ENCODE assay signal across 17 cellular contexts in the genomic region with DNA sequence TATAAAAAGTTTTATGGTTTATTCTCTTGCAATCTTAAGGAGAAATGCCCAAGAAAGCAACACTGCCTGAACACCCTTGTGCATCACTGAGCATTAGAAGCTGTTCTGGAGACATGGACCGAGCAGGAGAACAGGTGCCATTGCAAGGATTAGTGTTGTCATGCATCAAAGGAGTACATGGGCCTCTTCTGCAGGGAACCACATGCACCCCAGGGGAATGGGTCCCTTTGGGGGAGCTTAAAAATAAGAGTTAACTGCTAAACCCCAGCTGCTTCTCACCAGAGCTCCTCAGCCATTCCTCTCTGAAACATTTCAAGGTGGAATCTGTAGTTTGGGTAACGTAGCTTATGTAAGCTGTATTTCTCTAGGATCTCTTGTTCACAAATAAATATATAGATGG.
A peak's percentile ranks its signal among the peaks of the same experiment; 100 is the strongest.
DNase-seq lines count a peak whose midpoint lies in the region; ATAC-seq and TF ChIP-seq lines count a peak whose summit lies in the region.
"Had no signal": no experiment of that assay in that cellular context is flagged by ENCODE, and none has a peak within 500 bp of the region (broad histone marks: within the 10 kb centered on the region; RNA-seq: fewer than 3 reads in every experiment).

No MANE protein-coding gene starts in this region.

- H2AFZ ChIP-seq in Karpas-422 (ENCODE audit: low read length) = no peak overlapping the region
- H2AFZ ChIP-seq: GM23248 had no signal

- WGBS in esophagus squamous epithelium, 2 donors = 73 to 84% methylated on average over 2 of the region's 2 CpGs

- H3K4me2 ChIP-seq in Karpas-422 (ENCODE audit: low read depth, low read length, poor library complexity, severe bottlenecking) = peak overlapping the region; percentile 83

- no peaks in the 10 kb centered on the region for H3K9me3 ChIP-seq in Karpas-422 (ENCODE audit: low read length)
- H3K9me3 ChIP-seq in WERI-Rb-1 (ENCODE audit: severe bottlenecking) = no peaks in the 10 kb centered on the region
- H3K9me3 ChIP-seq in esophagus squamous epithelium = no peaks in the 10 kb centered on the region

- intact Hi-C loops in sciatic nerve (cut with DNase I) = no loop called here
- intact Hi-C loops in esophagus squamous epithelium (cut with DNase I) = no loop called here

- no peaks in the 10 kb centered on the region for H3K36me3 Mint-ChIP-seq in osteocyte (ENCODE audit: unreplicated experiment)
- H3K36me3 Mint-ChIP-seq: CD14-positive monocyte; CD8-positive, alpha-beta T cell; IgD-negative memory B cell had no signal

- H3K9ac ChIP-seq in Karpas-422 (ENCODE audit: low read length) = peak overlapping the region; percentile 60
- H3K9ac ChIP-seq: GM23248 had no signal

- H3K27me3 Mint-ChIP-seq in osteocyte (ENCODE audit: unreplicated experiment) = no peaks in the 10 kb centered on the region

- TF ChIP-seq POLR2A in esophagus squamous epithelium (IDR thresholded peaks at IDR 0.05) = no peak

- peak overlapping the region; percentile 95 for H3K27ac ChIP-seq in Karpas-422 (ENCODE audit: low read length)
- H3K27ac ChIP-seq in WERI-Rb-1 = no peak overlapping the region
- H3K27ac ChIP-seq in esophagus squamous epithelium = peak overlapping the region in 1 of 4 donors; percentile 10
- H3K27ac ChIP-seq: GM23248 had no signal

- H3K79me2 ChIP-seq in Karpas-422 (ENCODE audit: low read length) = no peaks in the 10 kb centered on the region

- peak overlapping the region; percentile 63 for H3K4me3 ChIP-seq in Karpas-422 (ENCODE audit: low read length)
- no peak overlapping the region for H3K4me3 ChIP-seq in WERI-Rb-1 (ENCODE audit: low read depth, low read length)
- H3K4me3 ChIP-seq in esophagus squamous epithelium = no peak overlapping the region
- H3K4me3 ChIP-seq: GM23248 had no signal

- H3K27me3 ChIP-seq in Karpas-422 (ENCODE audit: low read length) (no peaks in the 10 kb centered on the region), WERI-Rb-1 (ENCODE audit: insufficient read depth, low read depth, severe bottlenecking) (no peaks in the 10 kb centered on the region), esophagus squamous epithelium (no peaks in the 10 kb centered on the region)

- no peaks in the 10 kb centered on the region for H3K9me3 Mint-ChIP-seq in osteocyte (ENCODE audit: unreplicated experiment)
- H3K9me3 Mint-ChIP-seq: CD8-positive, alpha-beta T cell had no signal

- H3K36me3 ChIP-seq in Karpas-422 (ENCODE audit: insufficient read depth, low read length) (no peaks in the 10 kb centered on the region), WERI-Rb-1 (no peaks in the 10 kb centered on the region), esophagus squamous epithelium (no peaks in the 10 kb centered on the region)

- no peaks in the 10 kb centered on the region for H4K20me1 ChIP-seq in Karpas-422 (ENCODE audit: insufficient read depth, low read depth, low read length)

- H3K4me1 Mint-ChIP-seq in osteocyte (ENCODE audit: unreplicated experiment) = peaks cover 19% of the 10 kb centered on the region
- H3K4me1 Mint-ChIP-seq: CD14-positive monocyte, IgD-negative memory B cell had no signal

- H3K27ac Mint-ChIP-seq in osteocyte (ENCODE audit: unreplicated experiment) = no peak overlapping the region
- H3K27ac Mint-ChIP-seq: B cell; CD14-positive monocyte; CD8-positive, alpha-beta T cell; IgD-negative memory B cell had no signal

- H3K4me3 Mint-ChIP-seq in osteocyte (ENCODE audit: unreplicated experiment) = no peak overlapping the region
- H3K4me3 Mint-ChIP-seq: B cell; CD14-positive monocyte; CD8-positive, alpha-beta T cell; IgD-negative memory B cell had no signal

- ATAC-seq in sciatic nerve = peak; percentile 39
- no peak for ATAC-seq in HG03571 (IDR thresholded peaks at IDR 0.05; ENCODE audit: unreplicated experiment)
- ATAC-seq: CD8-positive, alpha-beta T cell had no signal

- peaks cover 92% of the 10 kb centered on the region for H3K4me1 ChIP-seq in Karpas-422 (ENCODE audit: low read length)
- H3K4me1 ChIP-seq in esophagus squamous epithelium = peaks cover 0 to 7% (median 6%) of the 10 kb centered on the region in 3 donors

- TF ChIP-seq CTCF in WERI-Rb-1 (IDR thresholded peaks at IDR 0.05; ENCODE audit: low read depth, low read length) = no peak
- TF ChIP-seq CTCF in osteocyte (IDR thresholded peaks at IDR 0.05) = no peak
- no peak for TF ChIP-seq CTCF in esophagus squamous epithelium (IDR thresholded peaks at IDR 0.05)

- no peaks in the 10 kb centered on the region for H3K9me2 ChIP-seq in Karpas-422 (replicated peaks; ENCODE audit: insufficient read depth, low read length)

- peak; percentile 62 for DNase-seq in D341Med (ENCODE audit: low spot score)
- peak; percentile 96 for DNase-seq in Karpas-422
- peak; percentile 52 for DNase-seq in WERI-Rb-1
- DNase-seq in sciatic nerve (ENCODE audit: low spot score) = no peak
- no peak for DNase-seq in osteocyte (ENCODE audit: extremely low spot score, unreplicated experiment)
- no peak for DNase-seq in esophagus squamous epithelium (lab: John Stamatoyannopoulos, UW)
- DNase-seq in NCI-H524 treated with DMSO at 0.1 percent for 48 hours (lab: John Stamatoyannopoulos, UW) = no peak
- DNase-seq: CD8-positive, alpha-beta T cell; COR-L47; DND-41; GDM1; GM23248; H7 had no signal

Comparison
In these comparisons a context has a peak if more than half of its experiments do, and no peak if none do; other contexts are left out.
1. DNase-seq: peak in D341Med (single experiment), Karpas-422 (single experiment) and WERI-Rb-1 (single experiment); none in sciatic nerve (single experiment), osteocyte (single experiment), esophagus squamous epithelium (single experiment) and NCI-H524 treated with DMSO at 0.1 percent for 48 hours (single experiment).